In genomic region chr7:101104193-101104713, GRCh38 we compare ENCODE assay signal across 32 cellular contexts. TPM values are rescaled to one million over a fixed set of nuclear protein-coding genes. Genes with fewer than 3 reads are reported as not detected.
DNase-seq lines count a peak whose midpoint lies in the region; ATAC-seq, FAIRE-seq and TF ChIP-seq lines count a peak whose summit lies in the region.
"Had no signal": no experiment of that assay in that cellular context is flagged by ENCODE, and none has a peak within 500 bp of the region (broad histone marks: within the 10 kb centered on the region; RNA-seq: fewer than 3 reads in every experiment).

No MANE protein-coding gene starts in this region.

- dilution Hi-C loops in endothelial cell of umbilical vein (cut with MboI; ENCODE audit: extremely low pct_ligation_motif_present, low sequenced_read_pairs): no loop called here

- TF ChIP-seq CTCF in HCT116 (IDR thresholded peaks at IDR 0.05 in 2 of 3, conservative IDR thresholded peaks at IDR 0.05 in 1 of 3; ENCODE audit: borderline replicate concordance in 1 of 3, insufficient read depth in 1 of 3, low read depth in 2 of 3, low read length in 2 of 3) (no peak), endothelial cell of umbilical vein (IDR thresholded peaks at IDR 0.05; ENCODE audit: extremely low read depth in 1 of 2, insufficient read depth in 1 of 2, low read depth in 1 of 2, low read length in 2 of 2) (no peak)

- H3K4me1 ChIP-seq in HCT116 (ENCODE audit: control insufficient read depth in 1 of 2, insufficient read depth in 2 of 2, low read length in 2 of 2) (peaks cover 52 to 75% of the 10 kb centered on the region in 2 experiments), endothelial cell of umbilical vein (ENCODE audit: control insufficient read depth, extremely low read depth, insufficient read depth, low read length) (peaks cover 51% of the 10 kb centered on the region), trophoblast cell (ENCODE audit: control insufficient read depth in 1 of 2, insufficient read depth in 2 of 2, low read length in 2 of 2) (peaks cover 20 to 25% of the 10 kb centered on the region in 2 experiments)

- peak overlapping the region; percentile 18 for H2AK5ac ChIP-seq in trophoblast cell (ENCODE audit: low read length)

- POLR2A ChIA-PET in HCT116 (lab: Charles Lee): interaction anchor here (0.8 to 1.5 kb wide), 3 partner anchors 14 to 78 kb away, joined by 3 to 4 read pairs (median 3); partner anchors contain the start of gene SERPINE1
- POLR2A ChIA-PET in endothelial cell of umbilical vein (lab: Charles Lee): interaction anchor here (1.2 to 3.0 kb wide), 4 partner anchors 8 to 22 kb away, joined by 4 to 32 read pairs (median 6); partner anchors contain the start of gene SERPINE1

- intact Hi-C loops in HCT116 (cut with micrococcal nuclease): no loop called here
- intact Hi-C loops in endothelial cell of umbilical vein (cut with micrococcal nuclease): no loop called here

- ATAC-seq in HCT116 (no peak), HG03442 (IDR thresholded peaks at IDR 0.05; ENCODE audit: unreplicated experiment) (no peak)
- ATAC-seq: foreskin keratinocyte; naive thymus-derived CD8-positive, alpha-beta T cell; stimulated activated effector memory CD8-positive, alpha-beta T cell treated with anti-CD3 and anti-CD28 coated beads, Interleukin-12 subunit alpha, Interleukin-12 subunit beta, amount 100 ng/mL, for 72 hours had no signal

- no peaks in the 10 kb centered on the region for H3K9me2 ChIP-seq in HCT116 (ENCODE audit: insufficient read depth)

- no peak overlapping the region for H3K18ac ChIP-seq in trophoblast cell (ENCODE audit: low read length)

- RAD21 ChIA-PET in HCT116 (lab: Charles Lee; ENCODE audit: low non-redundant PET in 1 of 2, low total read pairs in 2 of 2, uncharacterized antibody in 2 of 2, unreplicated experiment in 2 of 2): interaction anchor here in 1 of 2 experiments (0.7 kb wide), 1 partner anchor 31 kb away, joined by 4 read pairs; no protein-coding TSS in a partner anchor

- no peak overlapping the region for H2BK120ac ChIP-seq in trophoblast cell (ENCODE audit: insufficient read depth, low read length, poor library complexity)

- no TSS peak for BruUV-seq in HCT116 (replicated peaks; lab: Mats Ljungman, UMichigan)
- BruUV-seq in endothelial cell of umbilical vein (replicated peaks; lab: Mats Ljungman, UMichigan): no TSS peak

- no peaks in the 10 kb centered on the region for H3K9me1 ChIP-seq in endothelial cell of umbilical vein (replicated peaks; ENCODE audit: control insufficient read depth, extremely low read depth, insufficient read depth, low read length)

- H3K36me3 ChIP-seq in HCT116 (ENCODE audit: control insufficient read depth in 1 of 2, insufficient read depth in 2 of 2, low read length in 2 of 2): no peaks in the 10 kb centered on the region
- H3K36me3 ChIP-seq in endothelial cell of umbilical vein (ENCODE audit: control insufficient read depth in 2 of 2, extremely low read depth in 1 of 2, insufficient read depth in 2 of 2, low read length in 2 of 2): no peaks in the 10 kb centered on the region
- H3K36me3 ChIP-seq in trophoblast cell (ENCODE audit: control insufficient read depth in 1 of 2, insufficient read depth in 2 of 2, low read length in 2 of 2): no peaks in the 10 kb centered on the region
- H3K36me3 ChIP-seq: esophagus squamous epithelium, heart right ventricle, Peyer's patch, transverse colon had no signal

- H3K4me2 ChIP-seq in HCT116 (ENCODE audit: low read length): peak overlapping the region; percentile 51
- H3K4me2 ChIP-seq in endothelial cell of umbilical vein (ENCODE audit: insufficient read depth, low read length): no peak overlapping the region
- H3K4me2 ChIP-seq in trophoblast cell (ENCODE audit: low read length): no peak overlapping the region

- H2BK5ac ChIP-seq in trophoblast cell (ENCODE audit: low read depth, low read length, poor library complexity): no peak overlapping the region

- no peak overlapping the region for H4K12ac ChIP-seq in trophoblast cell (ENCODE audit: low read depth, low read length)

- peak; percentile 77 for FAIRE-seq in endothelial cell of umbilical vein (lab: Jason Lieb, UNC)
- FAIRE-seq: D721Med, endometrium, keratinocyte had no signal

- no peak for DNase-seq in HCT116 (ENCODE audit: low read depth, low spot score)
- peak; percentile 79 for DNase-seq in SW480 (ENCODE audit: low spot score)
- DNase-seq in endothelial cell of umbilical vein (ENCODE audit: low read depth, low spot score): no peak
- no peak for DNase-seq in trophoblast cell
- DNase-seq in HuH-7 (ENCODE audit: low spot score): no peak
- no peak for DNase-seq in UCSD-AML1 (lab: John Stamatoyannopoulos, UW; ENCODE audit: unreplicated experiment)
- DNase-seq in activated T-cell treated with anti-CD3 and anti-CD28 coated beads, Interleukin-2, amount 50 U/mL, for 48 hours: no peak
- DNase-seq: activated CD4-positive, alpha-beta T cell treated with anti-CD3 and anti-CD28 coated beads, Interleukin-2, amount 10 ng/mL, durations not matched to agents 24 days and 14 days; activated effector memory CD4-positive, alpha-beta T cell treated with anti-CD3 and anti-CD28 coated beads, Interleukin-2, amount 50 U/mL, for 16 hours; aorta; CD4-positive, CD25-positive, alpha-beta regulatory T cell; DND-41; dorsolateral prefrontal cortex; esophagus squamous epithelium; foreskin keratinocyte; heart right ventricle; KG1; MM.1S; naive thymus-derived CD8-positive, alpha-beta T cell; NCI-H1417 treated with DMSO at 0.1 percent for 48 hours; NCI-H2081; NCI-H226; NCI-H69; occipital lobe; Peyer's patch; stimulated activated CD4-positive, alpha-beta T cell treated with anti-CD3 and anti-CD28 coated beads, Interleukin-15, amount 100 ng/mL, for 24 hours; transverse colon had no signal

- no peak overlapping the region for H3K23ac ChIP-seq in trophoblast cell (ENCODE audit: low read length)

- TF ChIP-seq POLR2A in HCT116 (IDR thresholded peaks at IDR 0.05; ENCODE audit: borderline replicate concordance, extremely low read depth, insufficient read depth, insufficient read length) (no peak), endothelial cell of umbilical vein (IDR thresholded peaks at IDR 0.05; ENCODE audit: low read depth, low read length) (no peak)

- H3K4ac ChIP-seq in trophoblast cell (ENCODE audit: low read depth, low read length): no peak overlapping the region

- CTCF ChIA-PET in HCT116 (lab: Charles Lee): interaction anchor here (0.6 to 1.6 kb wide), 2 partner anchors 10 to 14 kb away, joined by 4 to 5 read pairs; no protein-coding TSS in a partner anchor
- CTCF ChIA-PET in endothelial cell of umbilical vein (lab: Charles Lee): interaction anchor here (1.0 to 1.4 kb wide), 2 partner anchors 8 to 13 kb away, joined by 3 to 4 read pairs; no protein-coding TSS in a partner anchor

- no peak overlapping the region for H2BK12ac ChIP-seq in trophoblast cell (ENCODE audit: low read length)

- WGBS in trophoblast cell (ENCODE audit: extremely low coverage, insufficient coverage, insufficient read length): no CpG with 5 or more reads among the region's 15 CpGs

- H3K79me1 ChIP-seq in trophoblast cell (ENCODE audit: low read length): peaks cover 20% of the 10 kb centered on the region

- no peak overlapping the region for H4K8ac ChIP-seq in trophoblast cell (ENCODE audit: low read depth, low read length)

- no peak for TF ChIP-seq RAD21 in HCT116 (IDR thresholded peaks at IDR 0.05; ENCODE audit: low read depth)

- no peaks in the 10 kb centered on the region for H4K20me1 ChIP-seq in HCT116 (ENCODE audit: insufficient read depth)
- H4K20me1 ChIP-seq in endothelial cell of umbilical vein (replicated peaks; ENCODE audit: control insufficient read depth, extremely low read depth, insufficient read depth, low read length): no peaks in the 10 kb centered on the region

- no peaks in the 10 kb centered on the region for H3K9me3 ChIP-seq in HCT116 (ENCODE audit: control insufficient read depth in 1 of 2, insufficient read depth in 1 of 2, low read depth in 1 of 2, low read length in 2 of 2)
- no peaks in the 10 kb centered on the region for H3K9me3 ChIP-seq in endothelial cell of umbilical vein (replicated peaks; ENCODE audit: control insufficient read depth, insufficient read depth, low read length)
- no peaks in the 10 kb centered on the region for H3K9me3 ChIP-seq in trophoblast cell (ENCODE audit: insufficient read depth, low read depth, low read length)
- H3K9me3 ChIP-seq: esophagus squamous epithelium, heart right ventricle, Peyer's patch, transverse colon had no signal

- H2AFZ ChIP-seq in HCT116 (ENCODE audit: low read depth, low read length, poor library complexity, severe bottlenecking) (no peak overlapping the region), endothelial cell of umbilical vein (ENCODE audit: low read depth, low read length) (no peak overlapping the region), trophoblast cell (ENCODE audit: insufficient read depth, low read length, poor library complexity) (no peak overlapping the region)

- no peak overlapping the region for H3K14ac ChIP-seq in trophoblast cell (ENCODE audit: low read length)

- H3K9ac ChIP-seq in HCT116 (ENCODE audit: low read length): peak overlapping the region; percentile 54
- H3K9ac ChIP-seq in endothelial cell of umbilical vein (replicated peaks; ENCODE audit: extremely low read depth, insufficient read depth, low read length): no peak overlapping the region
- no peak overlapping the region for H3K9ac ChIP-seq in trophoblast cell (ENCODE audit: low read length)

- H3K27ac ChIP-seq in HCT116 (ENCODE audit: low read depth, low read length): peak overlapping the region; percentile 27
- H3K27ac ChIP-seq in endothelial cell of umbilical vein (ENCODE audit: insufficient read depth, low read depth, low read length): peak overlapping the region; percentile 42
- H3K27ac ChIP-seq in trophoblast cell (ENCODE audit: low read depth, low read length): no peak overlapping the region
- H3K27ac ChIP-seq: esophagus squamous epithelium, transverse colon had no signal

- peak overlapping the region; percentile 48 for H4K91ac ChIP-seq in trophoblast cell (ENCODE audit: low read depth, low read length)

- H3K79me2 ChIP-seq in HCT116 (ENCODE audit: insufficient read depth, low read length) (no peaks in the 10 kb centered on the region), endothelial cell of umbilical vein (ENCODE audit: control insufficient read depth, insufficient read depth, low read length) (peaks cover 9% of the 10 kb centered on the region), trophoblast cell (ENCODE audit: control insufficient read depth, insufficient read depth, low read length, poor library complexity) (peaks cover 2% of the 10 kb centered on the region)

- H3K27me3 ChIP-seq in HCT116 (ENCODE audit: insufficient read depth, low read length) (no peaks in the 10 kb centered on the region), endothelial cell of umbilical vein (ENCODE audit: control insufficient read depth in 2 of 2, insufficient read depth in 2 of 2, low read length in 2 of 2) (no peaks in the 10 kb centered on the region), trophoblast cell (ENCODE audit: insufficient read depth, low read length) (no peaks in the 10 kb centered on the region)
- H3K27me3 ChIP-seq: dorsolateral prefrontal cortex, esophagus squamous epithelium, foreskin keratinocyte, Peyer's patch, transverse colon had no signal

- H3K4me3 ChIP-seq in HCT116 (replicated peaks in 1 of 2; ENCODE audit: low read depth in 1 of 2, low read length in 2 of 2) (0 out of 4 replicates have a peak overlapping the region, but pooled peaks of 1 of the 2 experiments have one; percentile 5), endothelial cell of umbilical vein (replicated peaks in 1 of 3; ENCODE audit: insufficient read depth in 1 of 3, low read depth in 1 of 3, low read length in 3 of 3) (no peak overlapping the region), trophoblast cell (ENCODE audit: low read depth, low read length) (no peak overlapping the region)
- H3K4me3 ChIP-seq: dorsolateral prefrontal cortex, esophagus squamous epithelium, heart right ventricle, Peyer's patch, transverse colon had no signal

RNA-seq across cellular contexts. Expression of gene TRIM56, which starts 19.0 kb away (rescaled TPM):
- 25.9 TPM for total RNA-seq in HCT116 (2021; ENCODE audit: unreplicated experiment)
- 11.2 and 13.1 TPM in 2 replicates for polyA plus RNA-seq in HCT116 (2012)
- 21.8 and 25.1 TPM in 2 replicates for total RNA-seq in endothelial cell of umbilical vein
- polyA plus RNA-seq in endothelial cell of umbilical vein: 1.9 and 2.3 TPM in 2 replicates
- 2.6 and 3.3 TPM in 2 replicates for polyA plus RNA-seq in endothelial cell of umbilical vein (2011; cell fraction: cytosol; rRNA removed)
- polyA plus RNA-seq in endothelial cell of umbilical vein (2011; cell fraction: nucleus; rRNA removed): 8.6 and 10.1 TPM in 2 replicates
- 6.5 and 7.6 TPM in 2 replicates for polyA plus RNA-seq in endothelial cell of umbilical vein (2012)
- 10.9 and 17.3 TPM in 2 replicates for polyA minus RNA-seq in endothelial cell of umbilical vein
- polyA minus RNA-seq in endothelial cell of umbilical vein (2011; cell fraction: cytosol; rRNA and poly(A)+ RNA removed): 6.0 TPM
- 6.4 and 7.9 TPM in 2 replicates for polyA minus RNA-seq in endothelial cell of umbilical vein (2011; cell fraction: nucleus; rRNA and poly(A)+ RNA removed)
- polyA plus RNA-seq in trophoblast cell (2013): 5.4 and 5.8 TPM in 2 replicates

RNA-seq across cellular contexts. Expression of gene SERPINE1, which starts 22.7 kb away (rescaled TPM):
- total RNA-seq in HCT116 (2021; ENCODE audit: unreplicated experiment): 12.8 TPM
- 32.8 and 45.4 TPM in 2 replicates for polyA plus RNA-seq in HCT116 (2012)
- total RNA-seq in endothelial cell of umbilical vein: 2,296 and 2,645 TPM in 2 replicates
- polyA plus RNA-seq in endothelial cell of umbilical vein: 4,637 and 5,683 TPM in 2 replicates
- polyA plus RNA-seq in endothelial cell of umbilical vein (2011; cell fraction: cytosol; rRNA removed): 3,941 and 4,610 TPM in 2 replicates
- polyA plus RNA-seq in endothelial cell of umbilical vein (2011; cell fraction: nucleus; rRNA removed): 2,230 and 2,366 TPM in 2 replicates
- 3,488 and 3,747 TPM in 2 replicates for polyA plus RNA-seq in endothelial cell of umbilical vein (2012)
- polyA minus RNA-seq in endothelial cell of umbilical vein: 3,663 and 4,731 TPM in 2 replicates
- polyA minus RNA-seq in endothelial cell of umbilical vein (2011; cell fraction: cytosol; rRNA and poly(A)+ RNA removed): 2.8 TPM
- 786 and 802 TPM in 2 replicates for polyA minus RNA-seq in endothelial cell of umbilical vein (2011; cell fraction: nucleus; rRNA and poly(A)+ RNA removed)
- polyA plus RNA-seq in trophoblast cell (2013): 148 and 173 TPM in 2 replicates
- polyA plus RNA-seq: CD4-positive, CD25-positive, alpha-beta regulatory T cell; naive thymus-derived CD8-positive, alpha-beta T cell had no signal

RNA-seq across cellular contexts. Expression of gene AP1S1, which starts 50.0 kb away (rescaled TPM):
- total RNA-seq in HCT116 (2021; ENCODE audit: unreplicated experiment) (130 TPM), endothelial cell of umbilical vein (70.9 and 93.3 TPM in 2 replicates)
- 141 and 168 TPM in 2 replicates for polyA plus RNA-seq in HCT116 (2012)
- 82.8 and 106 TPM in 2 replicates for polyA plus RNA-seq in endothelial cell of umbilical vein
- polyA plus RNA-seq in endothelial cell of umbilical vein (2011; cell fraction: cytosol; rRNA removed): 139 and 140 TPM in 2 replicates
- 68.1 and 78.9 TPM in 2 replicates for polyA plus RNA-seq in endothelial cell of umbilical vein (2011; cell fraction: nucleus; rRNA removed)
- 127 and 166 TPM in 2 replicates for polyA plus RNA-seq in endothelial cell of umbilical vein (2012)
- polyA minus RNA-seq in endothelial cell of umbilical vein: 67.4 and 70.2 TPM in 2 replicates
- polyA minus RNA-seq in endothelial cell of umbilical vein (2011; cell fraction: cytosol; rRNA and poly(A)+ RNA removed): 37.6 TPM
- 7.4 and 8.7 TPM in 2 replicates for polyA minus RNA-seq in endothelial cell of umbilical vein (2011; cell fraction: nucleus; rRNA and poly(A)+ RNA removed)
- polyA plus RNA-seq in trophoblast cell (2013): 59.2 and 61.3 TPM in 2 replicates

Comparison
In these comparisons a context has a peak if more than half of its experiments do, and no peak if none do; other contexts are left out.
1. RNA of gene SERPINE1, which starts 22.7 kb away (total RNA-seq): 2,296 to 2,645 TPM in endothelial cell of umbilical vein; 12.8 TPM in HCT116 (single experiment); every median in the first group is over 100 times any median in the second.